10 cellular contexts compared by ENCODE assay signal in genomic region chr9:134328341-134328840, GRCh38. TPM values are rescaled to one million over a fixed set of nuclear protein-coding genes. Genes with fewer than 3 reads are reported as not detected.
DNase-seq lines count a peak whose midpoint lies in the region; ATAC-seq and TF ChIP-seq lines count a peak whose summit lies in the region.
"Had no signal": no experiment of that assay in that cellular context is flagged by ENCODE, and none has a peak within 500 bp of the region (broad histone marks: within the 10 kb centered on the region; RNA-seq: fewer than 3 reads in every experiment).

No MANE protein-coding gene starts in this region.

- intact Hi-C loops in left ventricle myocardium inferior (cut with micrococcal nuclease) = no loop called here
- intact Hi-C loops in sciatic nerve (cut with DNase I) = loop anchor here (10.0 kb wide), 2 partner anchors 106 to 154 kb away; no protein-coding TSS in a partner anchor

- peak overlapping the region; percentile 93 for H3K27ac ChIP-seq in left ventricle myocardium inferior (replicated peaks)

- no peaks in the 10 kb centered on the region for H3K9me3 ChIP-seq in left ventricle myocardium inferior (replicated peaks)

- peak overlapping the region; percentile 71 for H3K4me3 ChIP-seq in astrocyte of the cerebellum (ENCODE audit: low read depth, low read length)
- peak overlapping the region; percentile 91 for H3K4me3 ChIP-seq in left ventricle myocardium inferior

- H3K4me1 ChIP-seq in left ventricle myocardium inferior = peaks cover 90% of the 10 kb centered on the region

- ATAC-seq in sciatic nerve = peak; percentile 0
- ATAC-seq in HG02571 (IDR thresholded peaks at IDR 0.05; ENCODE audit: unreplicated experiment) = no peak
- ATAC-seq: stimulated activated naive CD8-positive, alpha-beta T cell treated with anti-CD3 and anti-CD28 coated beads, Interleukin-15, Interleukin-2, amounts not matched to agents 100 U/mL and 50 U/mL, for 24 hours had no signal

- H3K36me3 ChIP-seq in left ventricle myocardium inferior = no peaks in the 10 kb centered on the region

- in situ Hi-C loops in astrocyte of the cerebellum (cut with HindIII; ENCODE audit: low sequenced_read_pairs) = loop anchor here (5.0 kb wide), 1 partner anchor 99 kb away; no protein-coding TSS in a partner anchor

- H3K27me3 ChIP-seq in left ventricle myocardium inferior (ENCODE audit: low read depth) = no peaks in the 10 kb centered on the region

- TF ChIP-seq CTCF in astrocyte of the cerebellum (IDR thresholded peaks at IDR 0.05; ENCODE audit: low read depth, low read length, missing control alignments) (no peak), left ventricle myocardium inferior (IDR thresholded peaks at IDR 0.05; ENCODE audit: borderline replicate concordance) (no peak)

- DNase-seq in EL (peak; percentile 33), astrocyte of the cerebellum (ENCODE audit: low read depth) (no peak), left ventricle myocardium inferior (peak; percentile 15), sciatic nerve (ENCODE audit: low spot score) (no peak), SKM-1 (lab: John Stamatoyannopoulos, UW; ENCODE audit: unreplicated experiment) (no peak), 8988T (no peak), NOMO-1 (lab: John Stamatoyannopoulos, UW; ENCODE audit: unreplicated experiment in 2 of 2) (no peak)
- DNase-seq: activated B cell treated with CpG ODN at 0.5 μM for 24 hours; stimulated activated naive CD8-positive, alpha-beta T cell treated with anti-CD3 and anti-CD28 coated beads, Interleukin-15, Interleukin-2, amounts not matched to agents 100 U/mL and 50 U/mL, for 24 hours had no signal

RNA-seq across cellular contexts. Expression of gene RXRA, which starts 2.1 kb away (rescaled TPM):
- total RNA-seq in left ventricle myocardium inferior = 57.1 TPM
- 78.1 TPM for total RNA-seq in sciatic nerve

Comparison
In these comparisons a context has a peak if more than half of its experiments do, and no peak if none do; other contexts are left out.
1. DNase-seq: peak in EL (single experiment) and left ventricle myocardium inferior (single experiment); none in astrocyte of the cerebellum (single experiment), sciatic nerve (single experiment), SKM-1 (single experiment), 8988T (single experiment) and NOMO-1 (0 of 2).